Comparison of ENCODE assay signal across 1 cellular context in genomic region chr16:27378871-27379580, GRCh38.
TF ChIP-seq lines count a peak whose summit lies in the region.

No MANE protein-coding gene starts in this region.

TF ChIP-seq in IMR-90, 13 proteins besides CTCF, POLR2A, EP300 and RAD21 (continued from another document):
- TF ChIP-seq MXI1 (IDR thresholded peaks at IDR 0.05; ENCODE audit: borderline replicate concordance, low read depth, low read length) (no peak), ELK1 (IDR thresholded peaks at IDR 0.05; ENCODE audit: borderline replicate concordance, low read depth, low read length) (no peak), RFX5 (IDR thresholded peaks at IDR 0.05; ENCODE audit: low read depth, low read length) (no peak), FOS (IDR thresholded peaks at IDR 0.05; ENCODE audit: low read depth, low read length) (no peak), CHD1 (IDR thresholded peaks at IDR 0.05; ENCODE audit: low read depth, low read length) (no peak), MAFK (IDR thresholded peaks at IDR 0.05; ENCODE audit: low read depth, low read length) (no peak), USF2 (IDR thresholded peaks at IDR 0.05; ENCODE audit: low read depth, low read length) (no peak), MAZ (IDR thresholded peaks at IDR 0.05; ENCODE audit: borderline replicate concordance, low read depth, low read length) (no peak), NFE2L2 (IDR thresholded peaks at IDR 0.05; ENCODE audit: low read depth, low read length) (no peak), SMC3 (IDR thresholded peaks at IDR 0.05; ENCODE audit: low read depth, low read length) (no peak), BHLHE40 (IDR thresholded peaks at IDR 0.05; ENCODE audit: low read depth, low read length) (no peak), RCOR1 (IDR thresholded peaks at IDR 0.05; ENCODE audit: insufficient replicate concordance, low read length) (no peak)
TF ChIP-seq in IMR-90: peak in this region for 0.
